ENCODE assay signal across 8 cellular contexts in the genomic region with DNA sequence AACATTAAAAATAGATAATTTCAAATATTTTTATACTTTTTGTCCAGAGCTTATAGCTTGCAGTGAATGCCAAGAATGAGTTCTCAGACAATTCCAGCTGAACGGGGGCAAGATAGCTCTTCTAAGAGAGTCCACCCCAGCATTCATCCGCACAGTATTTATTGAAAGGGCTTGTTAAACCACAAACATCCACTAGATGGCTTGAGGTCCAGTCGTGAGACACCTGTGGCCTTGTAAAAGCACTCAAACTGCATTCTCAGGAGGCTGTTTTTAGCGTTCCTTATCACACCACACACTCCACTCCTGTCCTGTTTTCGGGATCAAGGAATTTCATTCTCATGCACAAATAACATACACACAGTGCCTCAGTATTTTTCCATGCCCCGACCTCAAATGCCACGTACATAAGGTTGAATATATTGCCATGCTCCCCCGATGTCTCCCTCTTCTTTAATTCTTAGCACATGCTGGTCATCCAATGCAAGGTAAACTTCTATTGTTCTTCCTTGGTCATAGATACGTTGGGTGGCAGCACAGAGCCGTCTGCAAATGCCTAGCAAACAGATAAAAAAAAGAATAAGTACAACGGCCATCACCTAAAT. TPM values are rescaled to one million over a fixed set of nuclear protein-coding genes. Genes with fewer than 3 reads are reported as not detected.
DNase-seq lines count a peak whose midpoint lies in the region; ATAC-seq and TF ChIP-seq lines count a peak whose summit lies in the region.

No MANE protein-coding gene starts in this region.

- ATAC-seq in activated CD8-positive, alpha-beta T cell treated with anti-CD3 and anti-CD28 coated beads for 36 hours, result no peak
- ATAC-seq in HG03432 (IDR thresholded peaks at IDR 0.05; ENCODE audit: unreplicated experiment), result no peak

- TF ChIP-seq CTCF in activated CD8-positive, alpha-beta T cell treated with anti-CD3 and anti-CD28 coated beads for 36 hours (IDR thresholded peaks at IDR 0.05), result peak; percentile 15

- peaks cover 52% of the 10 kb centered on the region for H3K36me3 Mint-ChIP-seq in activated CD8-positive, alpha-beta T cell treated with anti-CD3 and anti-CD28 coated beads for 36 hours (ENCODE audit: low read depth)

- CTCF ChIA-PET in activated CD8-positive, alpha-beta T cell treated with anti-CD3 and anti-CD28 coated beads for 36 hours (lab: Charles Lee), result interaction anchor here (0.6 to 1.0 kb wide), 5 partner anchors 9 to 330 kb away, joined by 3 to 4 read pairs (median 3); no protein-coding TSS in a partner anchor

- no peak overlapping the region for H3K27ac Mint-ChIP-seq in activated CD8-positive, alpha-beta T cell treated with anti-CD3 and anti-CD28 coated beads for 36 hours

- peaks cover 6% of the 10 kb centered on the region for H3K9me3 Mint-ChIP-seq in activated CD8-positive, alpha-beta T cell treated with anti-CD3 and anti-CD28 coated beads for 36 hours

- H3K27me3 Mint-ChIP-seq in activated CD8-positive, alpha-beta T cell treated with anti-CD3 and anti-CD28 coated beads for 36 hours, result no peaks in the 10 kb centered on the region

- peaks cover 2% of the 10 kb centered on the region for H3K4me1 Mint-ChIP-seq in activated CD8-positive, alpha-beta T cell treated with anti-CD3 and anti-CD28 coated beads for 36 hours (ENCODE audit: low read depth)

- intact Hi-C loops in activated CD8-positive, alpha-beta T cell treated with anti-CD3 and anti-CD28 coated beads for 36 hours (cut with micrococcal nuclease), result loop anchor here (5.0 kb wide), 1 partner anchor 214 kb away; no protein-coding TSS in a partner anchor

- H3K4me3 Mint-ChIP-seq in activated CD8-positive, alpha-beta T cell treated with anti-CD3 and anti-CD28 coated beads for 36 hours, result no peak overlapping the region

- DNase-seq in SIG-M5 treated with dmso at 0.1 percent for 504 hours (lab: John Stamatoyannopoulos, UW; ENCODE audit: unreplicated experiment) (peak; percentile 1), SIG-M5 (lab: John Stamatoyannopoulos, UW) (no peak), LoVo (ENCODE audit: low spot score) (peak; percentile 24), inferior parietal cortex (ENCODE audit: extremely low spot score) (peak; percentile 50), COLO829 (ENCODE audit: low spot score) (no peak)
- peak; percentile 2 for DNase-seq in activated CD8-positive, alpha-beta T cell treated with anti-CD3 and anti-CD28 coated beads for 36 hours
- DNase-seq in activated naive CD4-positive, alpha-beta T cell treated with anti-CD3 and anti-CD28 coated beads, Interleukin-2, amount 50 U/mL, for 16 hours, result no peak

- POLR2A ChIA-PET in activated CD8-positive, alpha-beta T cell treated with anti-CD3 and anti-CD28 coated beads for 36 hours (lab: Charles Lee), result no interaction called here

RNA-seq across cellular contexts. Expression of a gene that starts 47.4 kb away (rescaled TPM):
- total RNA-seq in activated CD8-positive, alpha-beta T cell treated with anti-CD3 and anti-CD28 coated beads for 36 hours, result 10 to 100 TPM; 40.7 to 42.2 TPM

Comparison
In these comparisons a context has a peak if more than half of its experiments do, and no peak if none do; other contexts are left out.
1. DNase-seq: peak in SIG-M5 treated with dmso at 0.1 percent for 504 hours (single experiment), LoVo (single experiment), activated CD8-positive, alpha-beta T cell treated with anti-CD3 and anti-CD28 coated beads for 36 hours (single experiment) and inferior parietal cortex (single experiment); none in SIG-M5 (single experiment), COLO829 (single experiment) and activated naive CD4-positive, alpha-beta T cell treated with anti-CD3 and anti-CD28 coated beads, Interleukin-2, amount 50 U/mL, for 16 hours (single experiment).